ENCODE assay signal across 26 cellular contexts in genomic region chr14:100123618-100124017, GRCh38. TPM values are rescaled to one million over a fixed set of nuclear protein-coding genes. Genes with fewer than 3 reads are reported as not detected.
DNase-seq lines count a peak whose midpoint lies in the region; ATAC-seq and TF ChIP-seq lines count a peak whose summit lies in the region.
"Had no signal": no experiment of that assay in that cellular context is flagged by ENCODE, and none has a peak within 500 bp of the region (broad histone marks: within the 10 kb centered on the region; RNA-seq: fewer than 3 reads in every experiment).

No MANE protein-coding gene starts in this region.

- no peaks in the 10 kb centered on the region for H3K36me3 ChIP-seq in body of pancreas (replicated peaks in 1 of 2; ENCODE audit: insufficient read depth in 1 of 2, low read depth in 2 of 2)

- POLR2A ChIA-PET in naive thymus-derived CD8-positive, alpha-beta T cell (lab: Charles Lee): no interaction called here

- no peak overlapping the region for H3K4me3 Mint-ChIP-seq in activated T-helper 17 cell treated with anti-CD3 and anti-CD28 coated beads, Interleukin-2, amount 50 U/mL, for 72 hours
- H3K4me3 Mint-ChIP-seq in naive thymus-derived CD8-positive, alpha-beta T cell: no peak overlapping the region
- H3K4me3 Mint-ChIP-seq: CD4-positive, CD25-positive, alpha-beta regulatory T cell had no signal

- intact Hi-C loops in body of pancreas (cut with DNase I): no loop called here

- H3K9me3 Mint-ChIP-seq in activated naive CD4-positive, alpha-beta T cell treated with anti-CD3 and anti-CD28 coated beads, Interleukin-2, amount 50 U/mL, for 72 hours: no peaks in the 10 kb centered on the region
- H3K9me3 Mint-ChIP-seq in activated T-helper 17 cell treated with anti-CD3 and anti-CD28 coated beads, Interleukin-2, amount 50 U/mL, for 72 hours: no peaks in the 10 kb centered on the region
- no peaks in the 10 kb centered on the region for H3K9me3 Mint-ChIP-seq in naive thymus-derived CD8-positive, alpha-beta T cell
- H3K9me3 Mint-ChIP-seq: CD4-positive, CD25-positive, alpha-beta regulatory T cell had no signal

- H3K27me3 ChIP-seq in body of pancreas: no peaks in the 10 kb centered on the region
- H3K27me3 ChIP-seq: BLaER1 had no signal

- no peak for TF ChIP-seq CTCF in body of pancreas (IDR thresholded peaks at IDR 0.05)

- H3K4me1 Mint-ChIP-seq in activated T-helper 17 cell treated with anti-CD3 and anti-CD28 coated beads, Interleukin-2, amount 50 U/mL, for 72 hours: peaks cover 10% of the 10 kb centered on the region
- H3K4me1 Mint-ChIP-seq in naive thymus-derived CD8-positive, alpha-beta T cell: peaks cover 12 to 29% (median 18%) of the 10 kb centered on the region in 4 donors

- H3K27me3 Mint-ChIP-seq in activated T-helper 17 cell treated with anti-CD3 and anti-CD28 coated beads, Interleukin-2, amount 50 U/mL, for 72 hours: no peaks in the 10 kb centered on the region
- H3K27me3 Mint-ChIP-seq in naive thymus-derived CD8-positive, alpha-beta T cell: no peaks in the 10 kb centered on the region
- H3K27me3 Mint-ChIP-seq: CD4-positive, CD25-positive, alpha-beta regulatory T cell had no signal

- H3K27ac Mint-ChIP-seq in activated naive CD4-positive, alpha-beta T cell treated with anti-CD3 and anti-CD28 coated beads, Interleukin-2, amount 50 U/mL, for 72 hours: peak overlapping the region; percentile 80 to 82
- H3K27ac Mint-ChIP-seq in activated T-helper 17 cell treated with anti-CD3 and anti-CD28 coated beads, Interleukin-2, amount 50 U/mL, for 72 hours: peak overlapping the region; percentile 74
- peak overlapping the region in 7 of 10 donors; percentile 36 to 94 (median 53) for H3K27ac Mint-ChIP-seq in naive thymus-derived CD8-positive, alpha-beta T cell
- H3K27ac Mint-ChIP-seq: CD4-positive, CD25-positive, alpha-beta regulatory T cell had no signal

- H3K9me3 ChIP-seq in body of pancreas: no peaks in the 10 kb centered on the region
- H3K9me3 ChIP-seq: BLaER1 had no signal

- no peak for DNase-seq in activated naive CD4-positive, alpha-beta T cell treated with anti-CD3 and anti-CD28 coated beads, Interleukin-2, amount 50 U/mL, for 72 hours (ENCODE audit: low spot score in 2 of 2)
- DNase-seq in activated naive CD4-positive, alpha-beta T cell treated with Interleukin-2 at 50 U/mL for 16 hours: no peak
- DNase-seq in naive thymus-derived CD8-positive, alpha-beta T cell: no peak
- DNase-seq in mesenteric fat pad (ENCODE audit: low spot score) (no peak), hepatic stellate cell (ENCODE audit: low spot score) (no peak), body of pancreas (no peak)
- DNase-seq: CD4-positive, CD25-positive, alpha-beta regulatory T cell; COR-L47; DMS53; GOT3; HCEC 1CT; Karpas-422; NCI-H1092; NCI-H1417 treated with DMSO at 0.1 percent for 48 hours; NCI-H1694 treated with DMSO at 0.1 percent for 48 hours; NCI-H2081; NCI-H2227 treated with DMSO at 0.1 percent for 48 hours; NCI-H526 treated with DMSO at 0.1 percent for 48 hours; SHP77 had no signal

- no peak for TF ChIP-seq POLR2A in body of pancreas (IDR thresholded peaks at IDR 0.05)

- 95 to 100% methylated on average over 6 to 9 of the region's 10 CpGs for WGBS in body of pancreas, 2 donors

- no peak overlapping the region for H3K27ac ChIP-seq in body of pancreas
- H3K27ac ChIP-seq: BLaER1, RWPE1 had no signal

- H3K4me1 ChIP-seq in body of pancreas: no peaks in the 10 kb centered on the region

- peaks cover 7 to 14% of the 10 kb centered on the region in 2 donors for H3K36me3 Mint-ChIP-seq in activated naive CD4-positive, alpha-beta T cell treated with anti-CD3 and anti-CD28 coated beads, Interleukin-2, amount 50 U/mL, for 72 hours
- H3K36me3 Mint-ChIP-seq in activated T-helper 17 cell treated with anti-CD3 and anti-CD28 coated beads, Interleukin-2, amount 50 U/mL, for 72 hours (ENCODE audit: low read depth): peaks cover 88% of the 10 kb centered on the region
- peaks cover 0 to 84% (median 4%) of the 10 kb centered on the region in 3 donors for H3K36me3 Mint-ChIP-seq in naive thymus-derived CD8-positive, alpha-beta T cell

- no peak overlapping the region for H3K4me3 ChIP-seq in body of pancreas
- H3K4me3 ChIP-seq: BLaER1 had no signal

- ATAC-seq in activated naive CD4-positive, alpha-beta T cell treated with anti-CD3 and anti-CD28 coated beads, Interleukin-2, amount 50 U/mL, for 72 hours: no peak
- ATAC-seq in activated T-helper 17 cell treated with anti-CD3 and anti-CD28 coated beads, Interleukin-2, amount 50 U/mL, for 72 hours (replicated peaks): no peak
- ATAC-seq in naive thymus-derived CD8-positive, alpha-beta T cell: no peak
- ATAC-seq in body of pancreas: no peak
- ATAC-seq: HepG2, Panc1 had no signal

RNA-seq across cellular contexts. Expression of gene DEGS2, which starts 35.8 kb away (rescaled TPM):
- total RNA-seq in activated naive CD4-positive, alpha-beta T cell treated with anti-CD3 and anti-CD28 coated beads, Interleukin-2, amount 50 U/mL, for 72 hours: 1 to 10 TPM; 1.4 to 3.2 TPM
- 1 to 10 TPM in 1 of 2 donors, under 1 TPM in 1; 0.30 to 8.3 TPM for total RNA-seq in activated T-helper 17 cell treated with anti-CD3 and anti-CD28 coated beads, Interleukin-2, amount 50 U/mL, for 72 hours
- total RNA-seq in naive thymus-derived CD8-positive, alpha-beta T cell: under 1 TPM in 1 of 2 experiments, not detected in 1; 0.49 TPM
- polyA plus RNA-seq in naive thymus-derived CD8-positive, alpha-beta T cell: 1 to 10 TPM in 2 of 3 donors, under 1 TPM in 1; 0.39 to 1.1 (median 1.0) TPM
- total RNA-seq in mesenteric fat pad: 0.45 TPM
- 10 to 100 TPM in 1 of 2 donors, 1 to 10 TPM in 1; 7.3 to 10.5 TPM for total RNA-seq in body of pancreas
- total RNA-seq: CD4-positive, CD25-positive, alpha-beta regulatory T cell; HT1080 had no signal
- polyA plus RNA-seq: AG04450 had no signal

RNA-seq across cellular contexts. Expression of gene EVL, which starts 58.4 kb away (rescaled TPM):
- 100 to 1,000 TPM; 342 to 426 TPM for total RNA-seq in activated naive CD4-positive, alpha-beta T cell treated with anti-CD3 and anti-CD28 coated beads, Interleukin-2, amount 50 U/mL, for 72 hours
- 100 to 1,000 TPM; 493 to 560 TPM for total RNA-seq in activated T-helper 17 cell treated with anti-CD3 and anti-CD28 coated beads, Interleukin-2, amount 50 U/mL, for 72 hours
- 1,000 to 10,000 TPM; 1,491 to 1,493 TPM for total RNA-seq in naive thymus-derived CD8-positive, alpha-beta T cell
- 100 to 1,000 TPM; 111 to 153 (median 148) TPM for polyA plus RNA-seq in naive thymus-derived CD8-positive, alpha-beta T cell
- total RNA-seq in mesenteric fat pad (60.5 TPM), body of pancreas (10 to 100 TPM; 22.3 to 57.7 TPM)
